In the genomic region with DNA sequence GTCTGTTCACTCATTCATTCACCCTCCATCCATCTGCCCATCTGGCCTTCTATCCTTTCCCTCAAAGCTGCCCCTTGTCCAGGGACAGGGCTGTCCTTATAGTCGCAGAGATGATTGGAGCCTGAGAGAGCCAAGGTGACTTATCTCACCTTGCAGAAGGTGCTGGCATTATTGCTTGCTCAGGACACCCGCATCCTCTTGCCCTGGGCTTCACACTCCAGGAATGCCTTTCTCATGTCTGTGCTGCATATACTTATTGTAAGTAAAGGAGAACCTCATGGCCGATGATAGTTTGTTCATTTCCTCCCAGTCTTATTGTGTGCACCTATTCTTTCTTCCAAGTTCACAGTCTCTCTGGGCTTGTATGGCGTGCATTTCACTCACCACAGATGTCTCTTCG, we compare ENCODE assay signal across 26 cellular contexts. TPM values are rescaled to one million over a fixed set of nuclear protein-coding genes. Genes with fewer than 3 reads are reported as not detected.
"Had no signal": no experiment of that assay in that cellular context is flagged by ENCODE, and none has a peak within 500 bp of the region (broad histone marks: within the 10 kb centered on the region; RNA-seq: fewer than 3 reads in every experiment).

No MANE protein-coding gene starts in this region.

- H3K36me3 ChIP-seq: colonic mucosa, esophagus squamous epithelium, gastrocnemius medialis, heart right ventricle, left lung, lower lobe of right lung had no signal

- H3K4me3 ChIP-seq: colonic mucosa, esophagus squamous epithelium, gastrocnemius medialis, heart right ventricle, left lung, lower lobe of right lung, mucosa of descending colon had no signal

- H3K9me3 ChIP-seq: colonic mucosa, esophagus squamous epithelium, gastrocnemius medialis, heart right ventricle, left lung, lower lobe of right lung, mucosa of descending colon had no signal

- H3K27me3 ChIP-seq: colonic mucosa, gastrocnemius medialis, heart right ventricle, left lung had no signal

- FAIRE-seq: endometrium, islet of Langerhans, keratinocyte had no signal

- ATAC-seq: effector memory CD8-positive, alpha-beta T cell; esophagus mucosa; gastrocnemius medialis; heart right ventricle; left cardiac atrium; left lung; left ventricle myocardium superior; lower lobe of right lung; mucosa of descending colon had no signal

- DNase-seq: colonic mucosa; cortex of kidney; effector CD8-positive, alpha-beta T cell; effector memory CD8-positive, alpha-beta T cell; endodermal cell; erythroblast; esophagus squamous epithelium; foreskin fibroblast; foreskin melanocyte; gastrocnemius medialis; glutamatergic neuron; head of caudate nucleus; heart right ventricle; hippocampal formation; left cardiac atrium; left lung; left ventricle myocardium superior; lower lobe of right lung; mesenchymal stem cell; mucosa of descending colon had no signal

- H3K27ac ChIP-seq: colonic mucosa, epithelial cell of prostate, esophagus squamous epithelium, gastrocnemius medialis, heart right ventricle, left lung, lower lobe of right lung had no signal

RNA-seq across cellular contexts. Expression of gene CCDC188, which starts 49.1 kb away (rescaled TPM):
- total RNA-seq: endodermal cell, mesothelial cell of epicardium had no signal
